Comparison of ENCODE assay signal across 11 cellular contexts in the genomic region with DNA sequence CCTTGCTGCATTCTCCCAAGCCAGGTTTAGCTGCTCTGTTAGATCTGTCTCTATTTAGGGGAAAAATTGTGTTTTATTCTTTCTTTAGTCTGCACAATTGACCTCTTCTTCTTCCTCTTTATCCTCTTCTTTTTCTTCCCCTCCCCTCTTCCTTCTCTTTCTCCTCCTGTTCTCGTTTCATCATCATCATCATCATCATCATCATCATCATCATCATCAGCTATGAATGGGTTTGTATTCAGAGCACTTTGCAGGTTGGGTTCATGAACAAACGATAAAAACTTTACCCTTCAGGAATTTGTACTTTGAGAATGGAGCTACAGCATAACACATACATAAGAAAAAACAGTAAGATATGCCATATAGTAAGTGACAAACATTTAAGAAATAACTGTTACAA. TPM values are rescaled to one million over a fixed set of nuclear protein-coding genes. Genes with fewer than 3 reads are reported as not detected.
"Had no signal": no experiment of that assay in that cellular context is flagged by ENCODE, and none has a peak within 500 bp of the region (broad histone marks: within the 10 kb centered on the region; RNA-seq: fewer than 3 reads in every experiment).

No MANE protein-coding gene starts in this region.

- H3K4me3 ChIP-seq: GM23248, GM23338, HAP-1 had no signal

- H3K4me3 Mint-ChIP-seq: GM23338, H9, HFFc6 had no signal

- H3K9me3 ChIP-seq: HAP-1 had no signal

- H2AFZ ChIP-seq: GM23248, GM23338 had no signal

- DNase-seq: GM23248, GOT3, H7, H9, HCEC 1CT, HFFc6 had no signal

- H3K27ac Mint-ChIP-seq: GM23338, H9, HFFc6 had no signal

- H3K27ac ChIP-seq: GM23248 had no signal

- H3K9ac ChIP-seq: GM23248 had no signal

- ATAC-seq: GM23338, HCT116 had no signal

- H3K4me2 ChIP-seq: GM23338 had no signal

- H3K36me3 ChIP-seq: HAP-1 had no signal

- FAIRE-seq: H1, H54 had no signal

- H3K9me3 Mint-ChIP-seq: GM23338, H9 had no signal

- H3K4me1 Mint-ChIP-seq: GM23338 had no signal

RNA-seq across cellular contexts. Expression of gene GPM6A, which starts 9.1 kb away (rescaled TPM):
- total RNA-seq: GM23248, HFFc6 had no signal
- polyA plus RNA-seq: GM23248 had no signal
